In the genomic region with DNA sequence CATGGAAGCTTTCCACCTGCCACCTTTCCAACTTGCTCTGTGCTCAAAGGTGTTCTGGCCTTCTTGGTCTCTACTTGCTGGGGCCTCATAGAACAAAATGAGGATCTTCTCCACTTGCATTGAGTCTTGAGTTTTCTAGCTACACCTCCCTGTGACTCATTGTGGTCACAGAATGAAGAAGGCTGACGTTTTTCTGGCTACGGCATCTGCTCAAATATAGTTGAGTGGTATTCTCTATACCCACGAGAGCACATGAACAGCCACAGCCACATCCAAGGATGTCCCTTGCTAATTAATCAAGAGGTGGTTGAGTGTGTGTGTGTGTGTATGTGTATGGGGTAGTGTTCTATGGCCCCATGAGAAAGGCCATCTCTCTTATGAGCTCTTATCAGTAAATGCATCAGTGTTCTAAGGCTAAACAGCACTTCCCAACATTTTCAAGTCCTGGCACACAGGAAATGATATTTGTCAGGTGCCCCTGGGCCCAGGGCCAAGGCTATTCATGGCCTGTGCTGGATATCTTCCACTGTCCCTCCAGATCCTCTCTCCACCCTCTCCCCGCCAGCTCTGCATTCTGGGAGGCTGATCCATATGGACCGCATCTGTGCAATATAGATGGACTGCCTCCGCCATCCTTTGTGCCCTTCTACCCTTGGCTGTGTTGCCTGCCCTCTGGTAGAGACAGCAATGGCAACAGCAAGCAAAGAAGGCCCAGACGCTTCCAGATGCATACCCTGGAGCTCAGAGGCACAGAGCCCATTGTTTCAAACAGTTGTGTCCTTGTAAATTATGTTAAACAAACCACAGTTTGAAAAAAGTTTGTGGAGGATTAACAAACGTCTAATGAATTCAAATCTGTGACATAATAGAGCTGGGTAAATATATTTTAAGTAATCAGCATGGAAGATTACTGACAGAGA, we compare ENCODE assay signal across 10 cellular contexts.
DNase-seq lines count a peak whose midpoint lies in the region; TF ChIP-seq lines count a peak whose summit lies in the region.
"Had no signal": no experiment of that assay in that cellular context is flagged by ENCODE, and none has a peak within 500 bp of the region (broad histone marks: within the 10 kb centered on the region; RNA-seq: fewer than 3 reads in every experiment).

No MANE protein-coding gene starts in this region.

- H3K27me3 ChIP-seq in HAP-1 (ENCODE audit: low read depth) (no peaks in the 10 kb centered on the region), WERI-Rb-1 (ENCODE audit: insufficient read depth, low read depth, severe bottlenecking) (no peaks in the 10 kb centered on the region)

- H3K36me3 ChIP-seq in HAP-1 (replicated peaks) (no peaks in the 10 kb centered on the region), WERI-Rb-1 (peaks cover 4% of the 10 kb centered on the region; the same call in 1 of the 2 replicates)

- H3K4me1 ChIP-seq in HAP-1: no peaks in the 10 kb centered on the region

- TF ChIP-seq CTCF in WERI-Rb-1 (IDR thresholded peaks at IDR 0.05; ENCODE audit: low read depth, low read length): no peak

- no peak overlapping the region for H3K27ac ChIP-seq in WERI-Rb-1

- peak; percentile 1 for DNase-seq in ACHN
- peak; percentile 14 to 21 for DNase-seq in HAP-1 (ENCODE audit: low spot score in 2 of 2)
- peak; percentile 16 for DNase-seq in SK-MEL-5 (ENCODE audit: low read depth, low spot score)
- DNase-seq in globus pallidus (ENCODE audit: low spot score): peak; percentile 80
- DNase-seq in G401 (ENCODE audit: low spot score): no peak
- no peak for DNase-seq in HT-29 (ENCODE audit: low spot score)
- no peak for DNase-seq in NCI-H1048 (lab: John Stamatoyannopoulos, UW)
- no peak for DNase-seq in WERI-Rb-1
- DNase-seq: activated CD8-positive, alpha-beta memory T cell treated with anti-CD3 and anti-CD28 coated beads, Interleukin-2, amount 50 U/mL, for 4 hours; islet precursor cell had no signal

- in situ Hi-C loops in ACHN (cut with HindIII; ENCODE audit: low pct_ligation_motif_present, low pct_unique_long_range_greater_than_20kb, low sequenced_read_pairs): no loop called here
- in situ Hi-C loops in HAP-1 (cut with MboI; ENCODE audit: low sequenced_read_pairs): no loop called here
- in situ Hi-C loops in SK-MEL-5 (cut with HindIII; ENCODE audit: low pct_unique_long_range_greater_than_20kb, low sequenced_read_pairs): no loop called here
- in situ Hi-C loops in G401 (cut with HindIII; ENCODE audit: low sequenced_read_pairs): no loop called here

- no peaks in the 10 kb centered on the region for H3K9me3 ChIP-seq in HAP-1
- no peaks in the 10 kb centered on the region for H3K9me3 ChIP-seq in WERI-Rb-1 (ENCODE audit: severe bottlenecking)

- H3K4me3 ChIP-seq in HAP-1 (no peak overlapping the region), WERI-Rb-1 (ENCODE audit: low read depth, low read length) (no peak overlapping the region)

Comparison
In these comparisons a context has a peak if more than half of its experiments do, and no peak if none do; other contexts are left out.
1. DNase-seq: peak in ACHN (single experiment), HAP-1 (2 of 2), SK-MEL-5 (single experiment) and globus pallidus (single experiment); none in G401 (single experiment), HT-29 (single experiment), NCI-H1048 (single experiment) and WERI-Rb-1 (single experiment).